Comparison of ENCODE assay signal across 1 cellular context in genomic region chr19:52527134-52527953, GRCh38.
TF ChIP-seq lines count a peak whose summit lies in the region.

TSS of gene ZNF808 (plus strand) at chr19:52527668. CDS start at chr19:52543285, 15,617 bp downstream.

TF ChIP-seq in HepG2, 621 proteins besides CTCF, POLR2A, EP300 and RAD21 (continued from another document and continues in another):
- TF ChIP-seq, protein P1, sequence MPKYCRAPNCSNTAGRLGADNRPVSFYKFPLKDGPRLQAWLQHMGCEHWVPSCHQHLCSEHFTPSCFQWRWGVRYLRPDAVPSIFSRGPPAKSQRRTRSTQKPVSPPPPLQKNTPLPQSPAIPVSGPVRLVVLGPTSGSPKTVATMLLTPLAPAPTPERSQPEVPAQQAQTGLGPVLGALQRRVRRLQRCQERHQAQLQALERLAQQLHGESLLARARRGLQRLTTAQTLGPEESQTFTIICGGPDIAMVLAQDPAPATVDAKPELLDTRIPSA (CRISPR knock-in tag; IDR thresholded peaks at IDR 0.05; ENCODE audit: borderline replicate concordance), result no peak; the same call in 1 of the 2 replicates
- TF ChIP-seq FOSL2 (CRISPR knock-in tag; IDR thresholded peaks at IDR 0.05) (0 out of 2 replicates have a peak, but pooled peaks have one; percentile 21), ZNF605 (CRISPR knock-in tag; IDR thresholded peaks at IDR 0.05) (no peak), PATZ1 (CRISPR knock-in tag; IDR thresholded peaks at IDR 0.05) (0 out of 2 replicates have a peak, but pooled peaks have one; percentile 23), HOXD1 (CRISPR knock-in tag; IDR thresholded peaks at IDR 0.05) (no peak), ZNF205 (CRISPR knock-in tag; IDR thresholded peaks at IDR 0.05) (peak; percentile 34; the same call in 1 of the 2 replicates), ZNF350 (CRISPR knock-in tag; IDR thresholded peaks at IDR 0.05; ENCODE audit: borderline replicate concordance, low read depth) (peak; percentile 11; the same call in 1 of the 2 replicates), PLRG1 (conservative IDR thresholded peaks at IDR 0.05) (no peak), ZNF280B (CRISPR knock-in tag; IDR thresholded peaks at IDR 0.05; ENCODE audit: borderline replicate concordance) (no peak; the same call in 1 of the 2 replicates), IRX3 (CRISPR knock-in tag; IDR thresholded peaks at IDR 0.05; ENCODE audit: borderline replicate concordance, low read depth) (no peak), ZNF607 (CRISPR knock-in tag; IDR thresholded peaks at IDR 0.05; ENCODE audit: borderline replicate concordance) (peak; percentile 68; the same call in 1 of the 2 replicates), ZNF24 (IDR thresholded peaks at IDR 0.05) (no peak), CC2D1A (CRISPR knock-in tag; IDR thresholded peaks at IDR 0.05) (no peak), HOXA5 (CRISPR knock-in tag; IDR thresholded peaks at IDR 0.05) (no peak), ZNF468 (CRISPR knock-in tag; IDR thresholded peaks at IDR 0.05) (no peak), KDM5B (CRISPR knock-in tag; IDR thresholded peaks at IDR 0.05; ENCODE audit: borderline replicate concordance) (no peak), CBX1 (IDR thresholded peaks at IDR 0.05; ENCODE audit: low read depth) (peak; percentile 18), ZNF431 (CRISPR knock-in tag; IDR thresholded peaks at IDR 0.05; ENCODE audit: borderline replicate concordance, low read depth) (0 out of 2 replicates have a peak, but pooled peaks have one; percentile 31), ZXDC (CRISPR knock-in tag; IDR thresholded peaks at IDR 0.05) (0 out of 2 replicates have a peak, but pooled peaks have one; percentile 25), CEBPG (CRISPR knock-in tag; IDR thresholded peaks at IDR 0.05) (peak; percentile 5; the same call in 1 of the 2 replicates), MAF1 (CRISPR knock-in tag; IDR thresholded peaks at IDR 0.05; ENCODE audit: borderline replicate concordance) (no peak), MAZ (IDR thresholded peaks at IDR 0.05; ENCODE audit: borderline replicate concordance, low read depth, low read length) (0 out of 2 replicates have a peak, but pooled peaks have one; percentile 24), MAZ (CRISPR knock-in tag; IDR thresholded peaks at IDR 0.05; ENCODE audit: low read depth) (no peak; the same call in 1 of the 2 replicates), RFXAP (CRISPR knock-in tag; IDR thresholded peaks at IDR 0.05; ENCODE audit: borderline replicate concordance) (peak; percentile 29; the same call in 1 of the 2 replicates), ZNF768 (CRISPR knock-in tag; IDR thresholded peaks at IDR 0.05) (peak; percentile 83; the same call in 1 of the 2 replicates), PTBP1 (IDR thresholded peaks at IDR 0.05; ENCODE audit: low read depth, low read length, poor library complexity, severe bottlenecking) (no peak), ZNF773 (CRISPR knock-in tag; IDR thresholded peaks at IDR 0.05; ENCODE audit: borderline replicate concordance) (no peak), FOXP4 (CRISPR knock-in tag; IDR thresholded peaks at IDR 0.05) (no peak), PHF8 (CRISPR knock-in tag; IDR thresholded peaks at IDR 0.05) (peak; percentile 78), HHEX (CRISPR knock-in tag; IDR thresholded peaks at IDR 0.05) (no peak), TP53 (CRISPR knock-in tag; conservative IDR thresholded peaks at IDR 0.05) (no peak), ZNF441 (CRISPR knock-in tag; IDR thresholded peaks at IDR 0.05; ENCODE audit: borderline replicate concordance) (no peak; the same call in 1 of the 2 replicates), HDAC1 (CRISPR knock-in tag; IDR thresholded peaks at IDR 0.05) (peak; percentile 56; the same call in 1 of the 2 replicates), HOMEZ (CRISPR knock-in tag; IDR thresholded peaks at IDR 0.05; ENCODE audit: low read depth) (no peak), SALL2 (CRISPR knock-in tag; IDR thresholded peaks at IDR 0.05) (0 out of 2 replicates have a peak, but pooled peaks have one; percentile 35)
- TF ChIP-seq, protein P2, sequence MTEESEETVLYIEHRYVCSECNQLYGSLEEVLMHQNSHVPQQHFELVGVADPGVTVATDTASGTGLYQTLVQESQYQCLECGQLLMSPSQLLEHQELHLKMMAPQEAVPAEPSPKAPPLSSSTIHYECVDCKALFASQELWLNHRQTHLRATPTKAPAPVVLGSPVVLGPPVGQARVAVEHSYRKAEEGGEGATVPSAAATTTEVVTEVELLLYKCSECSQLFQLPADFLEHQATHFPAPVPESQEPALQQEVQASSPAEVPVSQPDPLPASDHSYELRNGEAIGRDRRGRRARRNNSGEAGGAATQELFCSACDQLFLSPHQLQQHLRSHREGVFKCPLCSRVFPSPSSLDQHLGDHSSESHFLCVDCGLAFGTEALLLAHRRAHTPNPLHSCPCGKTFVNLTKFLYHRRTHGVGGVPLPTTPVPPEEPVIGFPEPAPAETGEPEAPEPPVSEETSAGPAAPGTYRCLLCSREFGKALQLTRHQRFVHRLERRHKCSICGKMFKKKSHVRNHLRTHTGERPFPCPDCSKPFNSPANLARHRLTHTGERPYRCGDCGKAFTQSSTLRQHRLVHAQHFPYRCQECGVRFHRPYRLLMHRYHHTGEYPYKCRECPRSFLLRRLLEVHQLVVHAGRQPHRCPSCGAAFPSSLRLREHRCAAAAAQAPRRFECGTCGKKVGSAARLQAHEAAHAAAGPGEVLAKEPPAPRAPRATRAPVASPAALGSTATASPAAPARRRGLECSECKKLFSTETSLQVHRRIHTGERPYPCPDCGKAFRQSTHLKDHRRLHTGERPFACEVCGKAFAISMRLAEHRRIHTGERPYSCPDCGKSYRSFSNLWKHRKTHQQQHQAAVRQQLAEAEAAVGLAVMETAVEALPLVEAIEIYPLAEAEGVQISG (CRISPR knock-in tag; IDR thresholded peaks at IDR 0.05), result peak; percentile 53
- TF ChIP-seq, protein P3, sequence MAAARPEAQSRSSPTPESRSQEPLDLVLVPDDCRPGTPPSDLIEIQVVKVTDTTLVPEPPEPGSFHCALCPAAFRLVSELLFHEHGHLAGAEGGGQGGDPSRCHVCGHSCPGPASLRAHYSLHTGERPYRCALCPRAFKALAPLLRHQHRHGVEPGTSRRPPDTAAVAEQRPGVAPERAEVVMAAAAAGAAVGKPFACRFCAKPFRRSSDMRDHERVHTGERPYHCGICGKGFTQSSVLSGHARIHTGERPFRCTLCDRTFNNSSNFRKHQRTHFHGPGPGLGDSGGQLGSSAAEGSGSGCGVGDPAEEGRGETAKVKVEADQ (CRISPR knock-in tag; IDR thresholded peaks at IDR 0.05; ENCODE audit: borderline replicate concordance), result no peak
- TF ChIP-seq, protein P4, sequence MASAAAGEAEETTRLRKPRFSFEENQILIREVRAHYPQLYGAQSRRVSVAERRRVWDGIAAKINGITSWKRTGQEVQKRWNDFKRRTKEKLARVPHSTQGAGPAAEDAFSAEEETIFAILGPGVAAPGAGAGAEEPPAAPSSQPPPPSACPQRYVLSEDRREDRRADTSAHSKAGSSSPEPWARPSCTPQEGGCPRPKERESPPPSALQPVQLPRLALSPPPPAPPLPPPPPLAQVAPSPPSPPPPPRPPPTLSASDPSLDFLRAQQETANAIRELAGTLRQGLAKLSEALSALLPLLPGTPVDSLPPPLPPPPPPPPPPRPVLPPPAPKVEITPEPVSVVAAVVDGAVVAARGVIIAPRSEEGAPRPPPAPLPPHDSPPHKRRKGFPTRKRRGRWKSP (CRISPR knock-in tag; IDR thresholded peaks at IDR 0.05), result peak; percentile 33; the same call in 1 of the 2 replicates
- TF ChIP-seq, protein P5, sequence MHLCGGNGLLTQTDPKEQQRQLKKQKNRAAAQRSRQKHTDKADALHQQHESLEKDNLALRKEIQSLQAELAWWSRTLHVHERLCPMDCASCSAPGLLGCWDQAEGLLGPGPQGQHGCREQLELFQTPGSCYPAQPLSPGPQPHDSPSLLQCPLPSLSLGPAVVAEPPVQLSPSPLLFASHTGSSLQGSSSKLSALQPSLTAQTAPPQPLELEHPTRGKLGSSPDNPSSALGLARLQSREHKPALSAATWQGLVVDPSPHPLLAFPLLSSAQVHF (CRISPR knock-in tag; IDR thresholded peaks at IDR 0.05), result no peak
- TF ChIP-seq, protein P6, sequence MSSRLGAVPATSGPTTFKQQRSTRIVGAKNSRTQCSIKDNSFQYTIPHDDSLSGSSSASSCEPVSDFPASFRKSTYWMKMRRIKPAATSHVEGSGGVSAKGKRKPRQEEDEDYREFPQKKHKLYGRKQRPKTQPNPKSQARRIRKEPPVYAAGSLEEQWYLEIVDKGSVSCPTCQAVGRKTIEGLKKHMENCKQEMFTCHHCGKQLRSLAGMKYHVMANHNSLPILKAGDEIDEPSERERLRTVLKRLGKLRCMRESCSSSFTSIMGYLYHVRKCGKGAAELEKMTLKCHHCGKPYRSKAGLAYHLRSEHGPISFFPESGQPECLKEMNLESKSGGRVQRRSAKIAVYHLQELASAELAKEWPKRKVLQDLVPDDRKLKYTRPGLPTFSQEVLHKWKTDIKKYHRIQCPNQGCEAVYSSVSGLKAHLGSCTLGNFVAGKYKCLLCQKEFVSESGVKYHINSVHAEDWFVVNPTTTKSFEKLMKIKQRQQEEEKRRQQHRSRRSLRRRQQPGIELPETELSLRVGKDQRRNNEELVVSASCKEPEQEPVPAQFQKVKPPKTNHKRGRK (CRISPR knock-in tag; IDR thresholded peaks at IDR 0.05), result no peak
- TF ChIP-seq, protein P7, sequence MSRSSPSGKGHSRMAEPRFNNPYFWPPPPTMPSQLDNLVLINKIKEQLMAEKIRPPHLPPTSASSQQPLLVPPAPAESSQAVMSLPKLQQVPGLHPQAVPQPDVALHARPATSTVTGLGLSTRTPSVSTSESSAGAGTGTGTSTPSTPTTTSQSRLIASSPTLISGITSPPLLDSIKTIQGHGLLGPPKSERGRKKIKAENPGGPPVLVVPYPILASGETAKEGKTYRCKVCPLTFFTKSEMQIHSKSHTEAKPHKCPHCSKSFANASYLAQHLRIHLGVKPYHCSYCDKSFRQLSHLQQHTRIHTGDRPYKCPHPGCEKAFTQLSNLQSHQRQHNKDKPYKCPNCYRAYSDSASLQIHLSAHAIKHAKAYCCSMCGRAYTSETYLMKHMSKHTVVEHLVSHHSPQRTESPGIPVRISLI (CRISPR knock-in tag; IDR thresholded peaks at IDR 0.05; ENCODE audit: borderline replicate concordance), result no peak
